In the genomic region with DNA sequence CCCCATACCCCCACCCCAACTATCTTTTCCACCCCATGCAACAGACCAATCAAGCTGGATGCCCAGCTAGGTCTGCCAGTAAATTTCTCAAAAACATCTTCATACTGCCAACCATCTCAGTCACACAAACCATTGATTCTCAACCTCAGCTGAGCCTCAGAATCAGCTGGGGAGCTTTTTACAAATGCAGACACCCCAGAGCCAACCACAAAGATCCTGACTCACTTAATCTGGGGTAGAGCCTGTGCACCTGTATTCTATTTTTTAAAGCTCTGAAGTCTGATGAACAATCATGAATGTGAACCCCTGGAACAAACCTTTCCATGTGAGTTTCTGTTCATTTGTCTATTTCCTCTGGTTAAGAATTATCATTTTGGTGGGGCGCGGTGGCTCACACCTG, we compare ENCODE assay signal across 21 cellular contexts.
"Had no signal": no experiment of that assay in that cellular context is flagged by ENCODE, and none has a peak within 500 bp of the region (broad histone marks: within the 10 kb centered on the region; RNA-seq: fewer than 3 reads in every experiment).

No MANE protein-coding gene starts in this region.

- H3K4me3 ChIP-seq: cardiac muscle cell, gastrocnemius medialis, heart left ventricle, left lung, mucosa of descending colon, neural progenitor cell, ovary, psoas muscle, upper lobe of right lung had no signal

- DNase-seq: activated CD4-positive, alpha-beta T cell treated with anti-CD3 and anti-CD28 coated beads for 4 hours; activated CD8-positive, alpha-beta memory T cell treated with anti-CD3 and anti-CD28 coated beads for 24 hours; activated naive CD4-positive, alpha-beta T cell; amniotic stem cell; effector CD8-positive, alpha-beta T cell; gastrocnemius medialis; heart left ventricle; left lung; mucosa of descending colon; naive B cell; ovary; psoas muscle; right cardiac atrium; stimulated activated CD4-positive, alpha-beta T cell treated with anti-CD3 and anti-CD28 coated beads, Interleukin-4, amount 100 ng/mL, for 1 hour; SW 1271; upper lobe of right lung; WERI-Rb-1 had no signal

- H3K27me3 ChIP-seq: cardiac muscle cell, gastrocnemius medialis, heart left ventricle, left lung, neural progenitor cell, ovary, upper lobe of right lung had no signal

- H3K9ac ChIP-seq: neural progenitor cell had no signal

- H2AFZ ChIP-seq: neural progenitor cell had no signal

- H3K4me1 ChIP-seq: gastrocnemius medialis, heart left ventricle, left lung, neural progenitor cell, psoas muscle, upper lobe of right lung had no signal

- H3K36me3 Mint-ChIP-seq: naive B cell, neural progenitor cell had no signal

- H3K4me2 ChIP-seq: neural progenitor cell had no signal

- ATAC-seq: esophagus mucosa, gastrocnemius medialis, heart left ventricle, left lung, mucosa of descending colon, psoas muscle, right cardiac atrium, upper lobe of right lung had no signal

- H3K36me3 ChIP-seq: cardiac muscle cell, gastrocnemius medialis, heart left ventricle, left lung, neural progenitor cell, ovary, upper lobe of right lung, WERI-Rb-1 had no signal

- H3K27me3 Mint-ChIP-seq: dendritic cell treated with granulocyte-macrophage colony-stimulating factor and Interleukin-4, amounts not matched to agents 40 ng/mL and 50 ng/mL, for 4 days; naive B cell had no signal

- H3K27ac ChIP-seq: cardiac muscle cell, gastrocnemius medialis, heart left ventricle, left lung, neural progenitor cell, ovary, psoas muscle, upper lobe of right lung, WERI-Rb-1 had no signal

- H3K27ac Mint-ChIP-seq: dendritic cell treated with granulocyte-macrophage colony-stimulating factor and Interleukin-4, amounts not matched to agents 40 ng/mL and 50 ng/mL, for 4 days; neural progenitor cell had no signal

- H3K9me3 Mint-ChIP-seq: dendritic cell treated with granulocyte-macrophage colony-stimulating factor and Interleukin-4, amounts not matched to agents 40 ng/mL and 50 ng/mL, for 4 days; naive B cell; neural progenitor cell had no signal

- H3K4me3 Mint-ChIP-seq: dendritic cell treated with granulocyte-macrophage colony-stimulating factor and Interleukin-4, amounts not matched to agents 40 ng/mL and 50 ng/mL, for 4 days; naive B cell; neural progenitor cell had no signal

- H3K9me3 ChIP-seq: gastrocnemius medialis, heart left ventricle, left lung, mucosa of descending colon, ovary, psoas muscle, upper lobe of right lung had no signal
